ENCODE assay signal across 17 cellular contexts in the genomic region with DNA sequence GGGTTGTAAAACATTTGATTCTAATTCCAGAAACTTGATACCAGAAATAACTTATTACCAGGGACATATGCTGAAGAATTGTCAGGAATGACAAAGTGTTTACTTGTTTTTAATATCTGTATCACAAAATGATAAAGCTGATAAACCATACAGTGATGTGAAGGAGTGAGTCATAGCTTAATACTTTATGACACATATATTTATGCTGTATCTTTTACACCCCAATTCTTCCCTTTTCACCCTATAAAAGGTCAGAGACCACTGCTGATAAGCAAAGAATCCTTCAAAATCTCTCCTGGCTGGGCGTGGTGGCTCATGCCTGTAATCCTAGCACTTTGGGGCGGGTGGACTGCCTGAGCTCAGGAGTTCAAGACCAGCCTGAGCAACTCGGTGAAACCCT. TPM values are rescaled to one million over a fixed set of nuclear protein-coding genes. Genes with fewer than 3 reads are reported as not detected.
A peak's percentile ranks its signal among the peaks of the same experiment; 100 is the strongest.
DNase-seq lines count a peak whose midpoint lies in the region; ATAC-seq and TF ChIP-seq lines count a peak whose summit lies in the region.
"Had no signal": no experiment of that assay in that cellular context is flagged by ENCODE, and none has a peak within 500 bp of the region (broad histone marks: within the 10 kb centered on the region; RNA-seq: fewer than 3 reads in every experiment).

No MANE protein-coding gene starts in this region.

- no peaks in the 10 kb centered on the region for H3K9me3 Mint-ChIP-seq in activated CD8-positive, alpha-beta T cell treated with anti-CD3 and anti-CD28 coated beads, Interleukin-2, amount 10 ng/mL, durations not matched to agents 7 days and 5 days (ENCODE audit: insufficient read depth)

- H3K36me3 ChIP-seq in tibial nerve = no peaks in the 10 kb centered on the region
- H3K36me3 ChIP-seq: HAP-1, right atrium auricular region, thyroid gland had no signal

- 73 to 74% methylated on average over 3 of the region's 3 CpGs for WGBS in tibial nerve, 2 donors

- CTCF ChIA-PET in activated CD8-positive, alpha-beta T cell treated with anti-CD3 and anti-CD28 coated beads, Interleukin-2, amount 10 ng/mL, durations not matched to agents 7 days and 5 days (lab: Charles Lee) = interaction anchor here (1.3 to 5.7 kb wide), 3 partner anchors 11 to 173 kb away, joined by 3 to 160 read pairs (median 6); no protein-coding TSS in a partner anchor

- no peak for TF ChIP-seq EP300 in tibial nerve (IDR thresholded peaks at IDR 0.05)

- H3K4me1 ChIP-seq in tibial nerve = peaks cover 0 to 29% (median 28%) of the 10 kb centered on the region in 4 donors

- POLR2A ChIA-PET in activated CD8-positive, alpha-beta T cell treated with anti-CD3 and anti-CD28 coated beads, Interleukin-2, amount 10 ng/mL, durations not matched to agents 7 days and 5 days (lab: Charles Lee) = interaction anchor here (1.2 kb wide), 1 partner anchor 10 kb away, joined by 3 read pairs; no protein-coding TSS in a partner anchor

- H3K9me3 ChIP-seq in tibial nerve = no peaks in the 10 kb centered on the region
- H3K9me3 ChIP-seq: HAP-1, mucosa of descending colon, right atrium auricular region, thyroid gland had no signal

- H3K4me3 Mint-ChIP-seq in activated CD8-positive, alpha-beta T cell treated with anti-CD3 and anti-CD28 coated beads, Interleukin-2, amount 10 ng/mL, durations not matched to agents 7 days and 5 days = no peak overlapping the region

- H3K27me3 ChIP-seq in tibial nerve = no peaks in the 10 kb centered on the region
- H3K27me3 ChIP-seq: right atrium auricular region, thyroid gland had no signal

- TF ChIP-seq POLR2A in tibial nerve (IDR thresholded peaks at IDR 0.05) = no peak

- peaks cover 8% of the 10 kb centered on the region for H3K36me3 Mint-ChIP-seq in activated CD8-positive, alpha-beta T cell treated with anti-CD3 and anti-CD28 coated beads, Interleukin-2, amount 10 ng/mL, durations not matched to agents 7 days and 5 days (ENCODE audit: low read depth)

- H3K27ac Mint-ChIP-seq in activated CD8-positive, alpha-beta T cell treated with anti-CD3 and anti-CD28 coated beads, Interleukin-2, amount 10 ng/mL, durations not matched to agents 7 days and 5 days = peak overlapping the region; percentile 43

- peak; percentile 17 to 27 for ATAC-seq in activated CD4-positive, CD25-positive, alpha-beta regulatory T cell treated with anti-CD3 and anti-CD28 coated beads, Interleukin-2, amount 50 U/mL, for 24 hours
- no peak for ATAC-seq in activated CD8-positive, alpha-beta T cell treated with anti-CD3 and anti-CD28 coated beads, Interleukin-2, amount 10 ng/mL, durations not matched to agents 7 days and 5 days
- ATAC-seq in GM19035 (IDR thresholded peaks at IDR 0.05; ENCODE audit: unreplicated experiment) = no peak
- ATAC-seq: mucosa of descending colon had no signal

- H3K27me3 Mint-ChIP-seq in activated CD8-positive, alpha-beta T cell treated with anti-CD3 and anti-CD28 coated beads, Interleukin-2, amount 10 ng/mL, durations not matched to agents 7 days and 5 days (ENCODE audit: low read depth) = no peaks in the 10 kb centered on the region

- TF ChIP-seq CTCF in tibial nerve (IDR thresholded peaks at IDR 0.05) = no peak

- H3K4me3 ChIP-seq in tibial nerve = no peak overlapping the region
- H3K4me3 ChIP-seq: HAP-1, mucosa of descending colon, right atrium auricular region, thyroid gland had no signal

- peaks cover 47% of the 10 kb centered on the region for H3K4me1 Mint-ChIP-seq in activated CD8-positive, alpha-beta T cell treated with anti-CD3 and anti-CD28 coated beads, Interleukin-2, amount 10 ng/mL, durations not matched to agents 7 days and 5 days (ENCODE audit: low read depth)

- DNase-seq in activated CD4-positive, CD25-positive, alpha-beta regulatory T cell (lab: John Stamatoyannopoulos, UW) = no peak
- no peak for DNase-seq in activated CD8-positive, alpha-beta T cell treated with anti-CD3 and anti-CD28 coated beads, Interleukin-2, amount 10 ng/mL, durations not matched to agents 7 days and 5 days
- DNase-seq in iris pigment epithelial cell (ENCODE audit: low read depth) = peak; percentile 60
- no peak for DNase-seq in tibial nerve (ENCODE audit: low spot score in 2 of 2)
- no peak for DNase-seq in anterior cingulate cortex (lab: John Stamatoyannopoulos, UW)
- DNase-seq in activated effector memory CD4-positive, alpha-beta T cell treated with Interleukin-2 at 50 U/mL for 16 hours = no peak
- DNase-seq: activated CD4-positive, alpha-beta T cell treated with anti-CD3 and anti-CD28 coated beads for 1 hour; central memory CD4-positive, alpha-beta T cell; DND-41; mucosa of descending colon; NCI-H146; NCI-H82; thyroid gland had no signal

- H3K27ac ChIP-seq in tibial nerve = peak overlapping the region in 3 of 4 donors; percentile 21 to 96 (median 92)

RNA-seq across cellular contexts. Expression of a gene that starts 1.6 kb away (rescaled TPM):
- total RNA-seq in activated CD8-positive, alpha-beta T cell treated with anti-CD3 and anti-CD28 coated beads, Interleukin-2, amount 10 ng/mL, durations not matched to agents 7 days and 5 days = 10 to 100 TPM; 49.0 to 53.6 TPM
- total RNA-seq in tibial nerve = 10 to 100 TPM; 18.9 to 33.3 (median 29.4) TPM

Comparison
In these comparisons a context has a peak if more than half of its experiments do, and no peak if none do; other contexts are left out.
1. ATAC-seq: peak in activated CD4-positive, CD25-positive, alpha-beta regulatory T cell treated with anti-CD3 and anti-CD28 coated beads, Interleukin-2, amount 50 U/mL, for 24 hours (2 of 2); none in activated CD8-positive, alpha-beta T cell treated with anti-CD3 and anti-CD28 coated beads, Interleukin-2, amount 10 ng/mL, durations not matched to agents 7 days and 5 days (single experiment) and GM19035 (single experiment).